Comparison of ENCODE assay signal across 21 cellular contexts in the genomic region with DNA sequence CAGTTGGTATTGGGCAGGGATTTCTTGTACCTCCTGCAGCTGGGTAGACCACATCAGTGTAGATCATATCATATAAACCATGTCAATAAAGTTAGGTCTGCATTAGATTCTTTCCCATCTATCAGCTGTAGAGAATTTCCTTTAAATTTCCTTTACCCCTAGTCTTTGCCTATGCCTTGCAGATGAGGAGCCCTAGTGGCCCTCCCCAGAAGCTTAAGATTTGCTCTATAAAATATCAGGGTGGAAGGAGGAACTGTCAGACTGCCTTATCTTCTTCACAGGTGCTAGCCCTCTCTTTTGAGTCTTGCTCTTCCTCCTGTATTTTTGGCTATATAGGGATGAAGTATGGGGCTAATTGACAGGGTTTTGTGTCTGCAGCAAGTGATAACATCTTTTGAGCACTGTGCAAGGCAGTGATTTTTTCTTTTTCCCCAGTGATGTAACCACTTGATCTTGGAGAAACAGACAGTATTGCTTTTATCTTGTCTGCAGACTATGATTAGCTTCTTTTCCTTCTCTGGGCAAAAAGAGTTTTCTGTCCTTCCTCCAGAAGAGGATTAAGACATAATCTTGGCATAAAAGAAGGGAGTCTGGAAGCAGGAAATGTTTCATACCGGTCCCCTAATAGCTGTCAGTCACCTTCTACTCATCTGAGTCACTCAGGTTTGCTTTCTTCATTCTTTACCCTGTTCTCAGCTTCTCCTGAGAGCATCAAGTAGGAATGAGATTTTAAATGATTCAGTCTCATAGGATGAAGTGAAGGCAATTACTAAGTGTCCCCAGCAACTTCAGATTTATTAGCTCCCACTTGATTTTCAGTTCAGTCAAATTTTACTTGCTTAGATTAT.
"Had no signal": no experiment of that assay in that cellular context is flagged by ENCODE, and none has a peak within 500 bp of the region (broad histone marks: within the 10 kb centered on the region; RNA-seq: fewer than 3 reads in every experiment).

No MANE protein-coding gene starts in this region.

- H3K27ac ChIP-seq: gastroesophageal sphincter, spleen, suprapubic skin, WERI-Rb-1 had no signal

- H3K27me3 Mint-ChIP-seq: activated CD4-positive, alpha-beta memory T cell treated with anti-CD3 and anti-CD28 coated beads for 36 hours; activated CD4-positive, alpha-beta T cell treated with anti-CD3 and anti-CD28 coated beads for 36 hours; activated CD8-positive, alpha-beta memory T cell treated with anti-CD3 and anti-CD28 coated beads, Interleukin-2, amount 10 ng/mL, durations not matched to agents 7 days and 5 days; activated naive CD8-positive, alpha-beta T cell treated with anti-CD3 and anti-CD28 coated beads, Interleukin-2, amount 50 U/mL, for 24 hours; naive thymus-derived CD8-positive, alpha-beta T cell; progenitor cell of endocrine pancreas; stimulated activated naive CD8-positive, alpha-beta T cell treated with anti-CD3 and anti-CD28 coated beads, Interleukin-15, Interleukin-2, amounts not matched to agents 100 ng/mL and 50 ng/mL, for 24 hours; T-helper 17 cell had no signal

- DNase-seq: activated CD4-positive, alpha-beta memory T cell treated with anti-CD3 and anti-CD28 coated beads for 36 hours; activated CD4-positive, alpha-beta T cell treated with anti-CD3 and anti-CD28 coated beads for 36 hours; activated CD8-positive, alpha-beta memory T cell treated with anti-CD3 and anti-CD28 coated beads, Interleukin-2, amount 10 ng/mL, durations not matched to agents 7 days and 5 days; activated naive CD4-positive, alpha-beta T cell treated with anti-CD3 and anti-CD28 coated beads for 36 hours; activated naive CD8-positive, alpha-beta T cell treated with anti-CD3 and anti-CD28 coated beads, Interleukin-2, amount 50 U/mL, for 24 hours; activated T-cell treated with anti-CD3 and anti-CD28 coated beads, Interleukin-2, amount 50 U/mL, for 1 hour; aorta; mucosa of descending colon; naive thymus-derived CD8-positive, alpha-beta T cell; spleen; T-helper 17 cell; WERI-Rb-1 had no signal

- H3K4me3 ChIP-seq: gastroesophageal sphincter, mucosa of descending colon, spleen, suprapubic skin had no signal

- H3K27ac Mint-ChIP-seq: activated CD4-positive, alpha-beta memory T cell treated with anti-CD3 and anti-CD28 coated beads for 36 hours; activated CD4-positive, alpha-beta T cell treated with anti-CD3 and anti-CD28 coated beads for 36 hours; activated CD8-positive, alpha-beta memory T cell treated with anti-CD3 and anti-CD28 coated beads, Interleukin-2, amount 10 ng/mL, durations not matched to agents 7 days and 5 days; activated naive CD4-positive, alpha-beta T cell treated with anti-CD3 and anti-CD28 coated beads for 36 hours; activated naive CD8-positive, alpha-beta T cell treated with anti-CD3 and anti-CD28 coated beads, Interleukin-2, amount 50 U/mL, for 24 hours; activated T-helper 2 cell treated with anti-CD3 and anti-CD28 coated beads, Interferon-gamma antibody, Interleukin-2, Interleukin-4, amounts not matched to agents 10 μg/mL and 5 μg/mL and 100 μg/mL, durations not matched to agents 14 hours and 24 hours and 36 hours; naive thymus-derived CD8-positive, alpha-beta T cell; progenitor cell of endocrine pancreas; stimulated activated naive CD8-positive, alpha-beta T cell treated with anti-CD3 and anti-CD28 coated beads, Interleukin-15, Interleukin-2, amounts not matched to agents 100 ng/mL and 50 ng/mL, for 24 hours; T-helper 17 cell; type B pancreatic cell had no signal

- H3K9me3 Mint-ChIP-seq: stimulated activated naive CD8-positive, alpha-beta T cell treated with anti-CD3 and anti-CD28 coated beads, Interleukin-15, Interleukin-2, amounts not matched to agents 100 ng/mL and 50 ng/mL, for 24 hours; type B pancreatic cell had no signal

- H3K9me3 ChIP-seq: gastroesophageal sphincter, mucosa of descending colon, spleen, suprapubic skin had no signal

- H3K27me3 ChIP-seq: spleen, suprapubic skin had no signal

- H3K36me3 Mint-ChIP-seq: activated CD4-positive, alpha-beta memory T cell treated with anti-CD3 and anti-CD28 coated beads for 36 hours; activated CD8-positive, alpha-beta memory T cell treated with anti-CD3 and anti-CD28 coated beads, Interleukin-2, amount 10 ng/mL, durations not matched to agents 7 days and 5 days; naive thymus-derived CD8-positive, alpha-beta T cell; type B pancreatic cell had no signal

- H3K36me3 ChIP-seq: gastroesophageal sphincter, spleen, suprapubic skin, WERI-Rb-1 had no signal

- H3K4me3 Mint-ChIP-seq: activated CD4-positive, alpha-beta memory T cell treated with anti-CD3 and anti-CD28 coated beads for 36 hours; activated CD4-positive, alpha-beta T cell treated with anti-CD3 and anti-CD28 coated beads for 36 hours; activated CD8-positive, alpha-beta memory T cell treated with anti-CD3 and anti-CD28 coated beads, Interleukin-2, amount 10 ng/mL, durations not matched to agents 7 days and 5 days; activated naive CD4-positive, alpha-beta T cell treated with anti-CD3 and anti-CD28 coated beads for 36 hours; activated naive CD8-positive, alpha-beta T cell treated with anti-CD3 and anti-CD28 coated beads, Interleukin-2, amount 50 U/mL, for 24 hours; naive thymus-derived CD8-positive, alpha-beta T cell; stimulated activated naive CD8-positive, alpha-beta T cell treated with anti-CD3 and anti-CD28 coated beads, Interleukin-15, Interleukin-2, amounts not matched to agents 100 ng/mL and 50 ng/mL, for 24 hours; T-helper 17 cell; type B pancreatic cell had no signal

- ATAC-seq: activated CD4-positive, alpha-beta T cell treated with anti-CD3 and anti-CD28 coated beads for 36 hours; activated CD8-positive, alpha-beta memory T cell treated with anti-CD3 and anti-CD28 coated beads, Interleukin-2, amount 10 ng/mL, durations not matched to agents 7 days and 5 days; activated naive CD8-positive, alpha-beta T cell treated with anti-CD3 and anti-CD28 coated beads, Interleukin-2, amount 50 U/mL, for 24 hours; gastroesophageal sphincter; left lobe of liver; mucosa of descending colon; naive thymus-derived CD8-positive, alpha-beta T cell; sciatic nerve; T-helper 17 cell had no signal

- H3K4me1 Mint-ChIP-seq: activated CD4-positive, alpha-beta T cell treated with anti-CD3 and anti-CD28 coated beads for 36 hours; activated CD8-positive, alpha-beta memory T cell treated with anti-CD3 and anti-CD28 coated beads, Interleukin-2, amount 10 ng/mL, durations not matched to agents 7 days and 5 days; activated naive CD8-positive, alpha-beta T cell treated with anti-CD3 and anti-CD28 coated beads, Interleukin-2, amount 50 U/mL, for 24 hours; naive thymus-derived CD8-positive, alpha-beta T cell; T-helper 17 cell had no signal

- H3K4me1 ChIP-seq: gastroesophageal sphincter, spleen, suprapubic skin had no signal

- FAIRE-seq: islet of Langerhans had no signal
